ENCODE assay signal across 11 cellular contexts in genomic region chr1:43783671-43784205, GRCh38.
DNase-seq lines count a peak whose midpoint lies in the region; ATAC-seq and TF ChIP-seq lines count a peak whose summit lies in the region.
"Had no signal": no experiment of that assay in that cellular context is flagged by ENCODE, and none has a peak within 500 bp of the region (broad histone marks: within the 10 kb centered on the region; RNA-seq: fewer than 3 reads in every experiment).

No MANE protein-coding gene starts in this region.

- no peaks in the 10 kb centered on the region for H3K36me3 ChIP-seq in Loucy (ENCODE audit: insufficient read depth, low read length)

- no peak for TF ChIP-seq CTCF in Loucy (conservative IDR thresholded peaks at IDR 0.05; ENCODE audit: low read length)
- no peak for TF ChIP-seq CTCF in progenitor cell of endocrine pancreas (IDR thresholded peaks at IDR 0.05; ENCODE audit: unreplicated experiment)

- ATAC-seq in GM18867 (IDR thresholded peaks at IDR 0.05; ENCODE audit: unreplicated experiment), result no peak
- no peak for ATAC-seq in HG03354 (IDR thresholded peaks at IDR 0.05; ENCODE audit: poor library complexity, severe bottlenecking, unreplicated experiment)
- ATAC-seq: natural killer cell had no signal

- peaks cover 4% of the 10 kb centered on the region for H3K27me3 Mint-ChIP-seq in progenitor cell of endocrine pancreas

- no peaks in the 10 kb centered on the region for H4K20me1 ChIP-seq in Loucy (ENCODE audit: insufficient read depth, low read length, poor library complexity, severe bottlenecking)

- no peaks in the 10 kb centered on the region for H3K27me3 ChIP-seq in Loucy (ENCODE audit: insufficient read depth, low read length, poor library complexity, severe bottlenecking)

- 0 out of 2 replicates have a peak, but pooled peaks cover 6% of the 10 kb centered on the region for H3K9me3 ChIP-seq in Loucy (ENCODE audit: insufficient read depth, low read depth, low read length)

- H3K36me3 Mint-ChIP-seq in progenitor cell of endocrine pancreas (ENCODE audit: insufficient read depth), result peaks cover 8% of the 10 kb centered on the region

- no peaks in the 10 kb centered on the region for H3K4me1 Mint-ChIP-seq in progenitor cell of endocrine pancreas (ENCODE audit: low read depth)

- no peak overlapping the region for H3K4me3 Mint-ChIP-seq in progenitor cell of endocrine pancreas (ENCODE audit: low read depth)
- H3K4me3 Mint-ChIP-seq: natural killer cell had no signal

- H2AFZ ChIP-seq in Loucy (ENCODE audit: low read length), result no peak overlapping the region

- no peaks in the 10 kb centered on the region for H3K79me2 ChIP-seq in Loucy (ENCODE audit: insufficient read depth, low read length)

- no peaks in the 10 kb centered on the region for H3K9me2 ChIP-seq in Loucy (replicated peaks; ENCODE audit: low read depth, low read length)

- DNase-seq in SKM-1 treated with dmso at 0.1 percent for 144 hours (lab: John Stamatoyannopoulos, UW; ENCODE audit: unreplicated experiment) (peak; percentile 25), SKM-1 (lab: John Stamatoyannopoulos, UW; ENCODE audit: unreplicated experiment) (no peak), astrocyte of the hippocampus (ENCODE audit: low read depth, low spot score) (peak; percentile 37), progenitor cell of endocrine pancreas (ENCODE audit: low spot score, unreplicated experiment) (no peak), DMS79 treated with DMSO at 0.1 percent for 48 hours (lab: John Stamatoyannopoulos, UW) (no peak)
- DNase-seq: natural killer cell, NCI-H1436 treated with DMSO at 0.1 percent for 48 hours, T-helper 9 cell had no signal

- no peak overlapping the region for H3K9ac ChIP-seq in Loucy (ENCODE audit: low read depth, low read length, poor library complexity, severe bottlenecking)

- H3K27ac Mint-ChIP-seq in progenitor cell of endocrine pancreas, result peak overlapping the region; percentile 2
- H3K27ac Mint-ChIP-seq: natural killer cell had no signal

- H3K4me3 ChIP-seq in Loucy (ENCODE audit: low read length, poor library complexity, severe bottlenecking), result no peak overlapping the region

- peak overlapping the region; percentile 9 for H3K4me2 ChIP-seq in Loucy (ENCODE audit: low read depth, low read length, poor library complexity, severe bottlenecking)

- no peaks in the 10 kb centered on the region for H3F3A ChIP-seq in Loucy (ENCODE audit: low read depth)

- H3K4me1 ChIP-seq in Loucy (ENCODE audit: insufficient read depth, low read length, poor library complexity, severe bottlenecking), result peaks cover 38% of the 10 kb centered on the region

- H3K9me3 Mint-ChIP-seq in progenitor cell of endocrine pancreas (ENCODE audit: low read depth), result peaks cover 12% of the 10 kb centered on the region

Comparison
In these comparisons a context has a peak if more than half of its experiments do, and no peak if none do; other contexts are left out.
1. DNase-seq: peak in SKM-1 treated with dmso at 0.1 percent for 144 hours (single experiment) and astrocyte of the hippocampus (single experiment); none in SKM-1 (single experiment), progenitor cell of endocrine pancreas (single experiment) and DMS79 treated with DMSO at 0.1 percent for 48 hours (single experiment).